ENCODE assay signal across 3 cellular contexts in genomic region chr1:83917961-83918360, GRCh38.
TF ChIP-seq lines count a peak whose summit lies in the region.

No MANE protein-coding gene starts in this region.

TF ChIP-seq in A549, 52 proteins besides CTCF, POLR2A, EP300 and RAD21:
- no peak for TF ChIP-seq MAZ (IDR thresholded peaks at IDR 0.05; ENCODE audit: borderline replicate concordance, low read depth, low read length)
- peak; percentile 93 for TF ChIP-seq MAFK (IDR thresholded peaks at IDR 0.05; ENCODE audit: partially characterized antibody)
- no peak for TF ChIP-seq EHF (CRISPR knock-in tag; IDR thresholded peaks at IDR 0.05)
- TF ChIP-seq RFX5 (IDR thresholded peaks at IDR 0.05) = no peak
- TF ChIP-seq PHF8 (IDR thresholded peaks at IDR 0.05; ENCODE audit: borderline replicate concordance, low read depth) = no peak
TF ChIP-seq in A549: peak in this region for 1.

TF ChIP-seq in IMR-90, 13 proteins besides CTCF, POLR2A, EP300 and RAD21:
- TF ChIP-seq RCOR1 (IDR thresholded peaks at IDR 0.05; ENCODE audit: insufficient replicate concordance, low read length) = no peak
- peak; percentile 99 for TF ChIP-seq MAFK (IDR thresholded peaks at IDR 0.05; ENCODE audit: low read depth, low read length)

TF ChIP-seq in H1, 55 proteins besides CTCF, POLR2A, EP300 and RAD21:
- TF ChIP-seq MAFK (IDR thresholded peaks at IDR 0.05; ENCODE audit: low read depth, low read length) (peak; percentile 92), CHD7 (IDR thresholded peaks at IDR 0.05; ENCODE audit: insufficient replicate concordance, low read length) (no peak), TEAD4 (IDR thresholded peaks at IDR 0.05; ENCODE audit: low read depth, low read length) (no peak)
